24 cellular contexts compared by ENCODE assay signal in genomic region chr4:7839856-7840255, GRCh38.
"Had no signal": no experiment of that assay in that cellular context is flagged by ENCODE, and none has a peak within 500 bp of the region (broad histone marks: within the 10 kb centered on the region; RNA-seq: fewer than 3 reads in every experiment).

No MANE protein-coding gene starts in this region.

- H3K27ac Mint-ChIP-seq: activated CD4-positive, alpha-beta memory T cell treated with anti-CD3 and anti-CD28 coated beads for 36 hours; activated CD4-positive, alpha-beta T cell treated with anti-CD3 and anti-CD28 coated beads, Interleukin-2, amount 10 ng/mL, durations not matched to agents 24 days and 14 days; activated T-helper 1 cell treated with anti-CD3 and anti-CD28 coated beads, Interleukin-12 subunit alpha, Interleukin-12 subunit beta, Interleukin-2, Interleukin-4 antibody, amounts not matched to agents 30 ng/mL and 10 ng/mL and 1 ng/mL, durations not matched to agents 14 hours and 24 hours and 36 hours had no signal

- H3K27me3 ChIP-seq: colonic mucosa, gastrocnemius medialis, hepatocyte, right atrium auricular region, testis, transverse colon had no signal

- H3K27ac ChIP-seq: colonic mucosa, gastrocnemius medialis, hepatocyte, parathyroid adenoma, right atrium auricular region, testis, transverse colon, WERI-Rb-1 had no signal

- H3K4me3 ChIP-seq: colonic mucosa, gastrocnemius medialis, hepatocyte, right atrium auricular region, testis, transverse colon had no signal

- ATAC-seq: gastrocnemius medialis, left cardiac atrium had no signal

- H3K9me3 ChIP-seq: colonic mucosa, gastrocnemius medialis, right atrium auricular region, testis, transverse colon had no signal

- H3K9ac ChIP-seq: parathyroid adenoma had no signal

- H2AFZ ChIP-seq: hepatocyte, parathyroid adenoma had no signal

- H3K4me3 Mint-ChIP-seq: activated CD4-positive, alpha-beta memory T cell treated with anti-CD3 and anti-CD28 coated beads for 36 hours; activated CD4-positive, alpha-beta T cell treated with anti-CD3 and anti-CD28 coated beads, Interleukin-2, amount 10 ng/mL, durations not matched to agents 24 days and 14 days; activated T-helper 1 cell treated with anti-CD3 and anti-CD28 coated beads, Interleukin-12 subunit alpha, Interleukin-12 subunit beta, Interleukin-2, Interleukin-4 antibody, amounts not matched to agents 30 ng/mL and 10 ng/mL and 1 ng/mL, durations not matched to agents 14 hours and 24 hours and 36 hours; neural crest cell had no signal

- DNase-seq: activated CD4-positive, alpha-beta memory T cell treated with anti-CD3 and anti-CD28 coated beads for 36 hours; activated CD4-positive, alpha-beta T cell treated with anti-CD3 and anti-CD28 coated beads, Interleukin-2, amount 10 ng/mL, durations not matched to agents 24 days and 14 days; activated CD4-positive, CD25-positive, alpha-beta regulatory T cell treated with anti-CD3 and anti-CD28 coated beads, Interleukin-2, amount 50 U/mL, for 72 hours; activated CD8-positive, alpha-beta memory T cell treated with anti-CD3 and anti-CD28 coated beads, Interleukin-2, amount 50 U/mL, for 4 hours; activated gamma-delta T cell; activated naive CD4-positive, alpha-beta T cell treated with anti-CD3 and anti-CD28 coated beads, Interleukin-2, amount 50 U/mL, for 16 hours; activated T-cell treated with anti-CD3 and anti-CD28 coated beads, Interleukin-2, amount 50 U/mL, for 1 hour; colonic mucosa; effector CD8-positive, alpha-beta T cell; gastrocnemius medialis; left cardiac atrium; mammary epithelial cell; nucleus accumbens; stimulated activated CD4-positive, alpha-beta T cell treated with anti-CD3 and anti-CD28 coated beads, Interleukin-2, amount 100 ng/mL, for 48 hours; stimulated activated naive CD4-positive, alpha-beta T cell treated with Interleukin-2 at 50 U/mL for 16 hours; T-helper 9 cell; testis; transverse colon; WERI-Rb-1 had no signal

- H3K36me3 ChIP-seq: colonic mucosa, gastrocnemius medialis had no signal

- H3K4me1 ChIP-seq: colonic mucosa, parathyroid adenoma, testis had no signal

- H3K4me2 ChIP-seq: hepatocyte had no signal

- H3K27me3 Mint-ChIP-seq: activated CD4-positive, alpha-beta memory T cell treated with anti-CD3 and anti-CD28 coated beads for 36 hours; activated CD4-positive, alpha-beta T cell treated with anti-CD3 and anti-CD28 coated beads, Interleukin-2, amount 10 ng/mL, durations not matched to agents 24 days and 14 days had no signal

- H3K9me3 Mint-ChIP-seq: activated CD4-positive, alpha-beta memory T cell treated with anti-CD3 and anti-CD28 coated beads for 36 hours; activated CD4-positive, alpha-beta T cell treated with anti-CD3 and anti-CD28 coated beads, Interleukin-2, amount 10 ng/mL, durations not matched to agents 24 days and 14 days; activated T-helper 1 cell treated with anti-CD3 and anti-CD28 coated beads, Interleukin-12 subunit alpha, Interleukin-12 subunit beta, Interleukin-2, Interleukin-4 antibody, amounts not matched to agents 30 ng/mL and 10 ng/mL and 1 ng/mL, durations not matched to agents 14 hours and 24 hours and 36 hours; neural crest cell had no signal
